In genomic region chr3:114213262-114213668, GRCh38 we compare ENCODE assay signal across 10 cellular contexts. TPM values are rescaled to one million over a fixed set of nuclear protein-coding genes. Genes with fewer than 3 reads are reported as not detected.
DNase-seq lines count a peak whose midpoint lies in the region; ATAC-seq and TF ChIP-seq lines count a peak whose summit lies in the region.
"Had no signal": no experiment of that assay in that cellular context is flagged by ENCODE, and none has a peak within 500 bp of the region (broad histone marks: within the 10 kb centered on the region; RNA-seq: fewer than 3 reads in every experiment).

No MANE protein-coding gene starts in this region.

- no peaks in the 10 kb centered on the region for H3K27me3 ChIP-seq in CD4-positive, alpha-beta memory T cell (ENCODE audit: insufficient read depth, low read length)
- H3K27me3 ChIP-seq: gastrocnemius medialis had no signal

- no peak for DNase-seq in CD4-positive, alpha-beta memory T cell
- peak; percentile 18 for DNase-seq in fibroblast of mammary gland (ENCODE audit: low read depth)
- no peak for DNase-seq in hypothalamus (lab: John Stamatoyannopoulos, UW)
- no peak for DNase-seq in NCI-H128 (lab: John Stamatoyannopoulos, UW; ENCODE audit: unreplicated experiment)
- no peak for DNase-seq in effector CD8-positive, alpha-beta T cell (lab: John Stamatoyannopoulos, UW)
- DNase-seq: gastrocnemius medialis had no signal

- peak; percentile 11 for ATAC-seq in GM21360 (IDR thresholded peaks at IDR 0.05; ENCODE audit: unreplicated experiment)
- peak; percentile 2 for ATAC-seq in HG03521 (IDR thresholded peaks at IDR 0.05; ENCODE audit: unreplicated experiment)
- no peak for ATAC-seq in esophagus mucosa
- ATAC-seq: gastrocnemius medialis had no signal

- H3K36me3 ChIP-seq in CD4-positive, alpha-beta memory T cell (ENCODE audit: insufficient read depth, low read length) = no peaks in the 10 kb centered on the region
- H3K36me3 ChIP-seq: gastrocnemius medialis had no signal

- H3K4me1 Mint-ChIP-seq in CD4-positive, alpha-beta memory T cell = peaks cover 0 to 16% (median 6%) of the 10 kb centered on the region in 4 donors

- H3K9me3 Mint-ChIP-seq in CD4-positive, alpha-beta memory T cell = no peaks in the 10 kb centered on the region

- H3K9me3 ChIP-seq in CD4-positive, alpha-beta memory T cell (ENCODE audit: control insufficient read depth in 1 of 2, low read length in 2 of 2) = no peaks in the 10 kb centered on the region
- H3K9me3 ChIP-seq: gastrocnemius medialis had no signal

- POLR2A ChIA-PET in CD4-positive, alpha-beta memory T cell (lab: Charles Lee; ENCODE audit: partially characterized antibody) = interaction anchor here (0.6 to 8.4 kb wide), 38 partner anchors 9 to 1651 kb away, joined by 3 to 309 read pairs (median 6); partner anchors contain the start of genes ATG3, ATP6V1A, CCDC191 and DRD3

- H3K27me3 Mint-ChIP-seq in CD4-positive, alpha-beta memory T cell = no peaks in the 10 kb centered on the region

- intact Hi-C loops in CD4-positive, alpha-beta memory T cell (cut with micrococcal nuclease) = loop anchor here (1.0 to 10.0 kb wide), 9 partner anchors 36 to 1572 kb away; partner anchors contain the start of genes CCDC191, DRD3, QTRT2 and ZBTB20

- peaks cover 65% of the 10 kb centered on the region for H3K4me1 ChIP-seq in CD4-positive, alpha-beta memory T cell (ENCODE audit: insufficient read depth, low read length)
- H3K4me1 ChIP-seq: gastrocnemius medialis had no signal

- CTCF ChIA-PET in CD4-positive, alpha-beta memory T cell (lab: Charles Lee; ENCODE audit: partially characterized antibody) = interaction anchor here (0.7 to 7.4 kb wide), 28 partner anchors 9 to 652 kb away, joined by 3 to 138 read pairs (median 5); partner anchors contain the start of genes TIGIT and ZNF80

- peak overlapping the region; percentile 86 for H3K27ac ChIP-seq in CD4-positive, alpha-beta memory T cell (ENCODE audit: low read depth, low read length)
- H3K27ac ChIP-seq: gastrocnemius medialis had no signal

- no peak overlapping the region for H3K27ac Mint-ChIP-seq in CD4-positive, alpha-beta memory T cell

- H3K4me3 Mint-ChIP-seq in CD4-positive, alpha-beta memory T cell = no peak overlapping the region

- no peak for TF ChIP-seq CTCF in fibroblast of mammary gland (conservative IDR thresholded peaks at IDR 0.05; ENCODE audit: control insufficient read depth, insufficient read depth, low read depth, low read length)

- peaks cover 0 to 6% of the 10 kb centered on the region in 2 donors for H3K36me3 Mint-ChIP-seq in CD4-positive, alpha-beta memory T cell

- peak overlapping the region in 1 of 2 donors; percentile 58 for H3K4me3 ChIP-seq in CD4-positive, alpha-beta memory T cell (ENCODE audit: low read length in 2 of 2)
- no peak overlapping the region for H3K4me3 ChIP-seq in fibroblast of mammary gland (ENCODE audit: control insufficient read depth, low read depth, low read length)

RNA-seq across cellular contexts. Expression of gene ZNF80, which starts 24.1 kb away (rescaled TPM):
- 1 to 10 TPM; 1.1 TPM for total RNA-seq in CD4-positive, alpha-beta memory T cell
- under 1 TPM; 0.34 to 0.64 TPM for polyA plus RNA-seq in CD4-positive, alpha-beta memory T cell
- not detected for total RNA-seq in esophagus mucosa

RNA-seq across cellular contexts. Expression of gene DRD3, which starts 34.4 kb away (rescaled TPM):
- under 1 TPM; 0.28 to 0.35 TPM for total RNA-seq in CD4-positive, alpha-beta memory T cell
- not detected for polyA plus RNA-seq in CD4-positive, alpha-beta memory T cell
- total RNA-seq in esophagus mucosa = not detected
- total RNA-seq: gastrocnemius medialis had no signal
- polyA plus RNA-seq: small intestine had no signal
